ENCODE assay signal across 1 cellular context in genomic region chr15:75640483-75641175, GRCh38.
TF ChIP-seq lines count a peak whose summit lies in the region.

No MANE protein-coding gene starts in this region.

TF ChIP-seq in HEK293, 187 proteins besides CTCF, POLR2A, EP300 and RAD21 (continued from another document and continues in another):
- TF ChIP-seq ZNF175 (tag by site-specific recombination; IDR thresholded peaks at IDR 0.05) = no peak
- 0 out of 2 replicates have a peak, but pooled peaks have one; percentile 6 for TF ChIP-seq TSHZ1 (tag by site-specific recombination; IDR thresholded peaks at IDR 0.05; ENCODE audit: borderline replicate concordance)
- no peak for TF ChIP-seq ZNF214 (tag by site-specific recombination; IDR thresholded peaks at IDR 0.05; ENCODE audit: borderline replicate concordance)
- TF ChIP-seq ZNF561 (tag by site-specific recombination; IDR thresholded peaks at IDR 0.05; ENCODE audit: borderline replicate concordance) = 0 out of 2 replicates have a peak, but pooled peaks have one; percentile 28
- no peak; the same call in 1 of the 2 replicates for TF ChIP-seq MZF1 (tag by site-specific recombination; IDR thresholded peaks at IDR 0.05; ENCODE audit: borderline replicate concordance)
- TF ChIP-seq KLF1 (tag by site-specific recombination; IDR thresholded peaks at IDR 0.05) = no peak
- 0 out of 2 replicates have a peak, but pooled peaks have one; percentile 28 for TF ChIP-seq SP7 (tag by site-specific recombination; IDR thresholded peaks at IDR 0.05)
- TF ChIP-seq ZNF701 (tag by site-specific recombination; IDR thresholded peaks at IDR 0.05) = no peak
- no peak for TF ChIP-seq ZNF585B (tag by site-specific recombination; IDR thresholded peaks at IDR 0.05)
- TF ChIP-seq ZNF24 (tag by site-specific recombination; IDR thresholded peaks at IDR 0.05) = 0 out of 2 replicates have a peak, but pooled peaks have one; percentile 10
- no peak for TF ChIP-seq ZNF311 (tag by site-specific recombination; IDR thresholded peaks at IDR 0.05; ENCODE audit: borderline replicate concordance)
- TF ChIP-seq ZFP3 (tag by site-specific recombination; IDR thresholded peaks at IDR 0.05; ENCODE audit: low read depth) = no peak
- no peak for TF ChIP-seq PRDM4 (tag by site-specific recombination; IDR thresholded peaks at IDR 0.05)
- TF ChIP-seq, protein P1, sequence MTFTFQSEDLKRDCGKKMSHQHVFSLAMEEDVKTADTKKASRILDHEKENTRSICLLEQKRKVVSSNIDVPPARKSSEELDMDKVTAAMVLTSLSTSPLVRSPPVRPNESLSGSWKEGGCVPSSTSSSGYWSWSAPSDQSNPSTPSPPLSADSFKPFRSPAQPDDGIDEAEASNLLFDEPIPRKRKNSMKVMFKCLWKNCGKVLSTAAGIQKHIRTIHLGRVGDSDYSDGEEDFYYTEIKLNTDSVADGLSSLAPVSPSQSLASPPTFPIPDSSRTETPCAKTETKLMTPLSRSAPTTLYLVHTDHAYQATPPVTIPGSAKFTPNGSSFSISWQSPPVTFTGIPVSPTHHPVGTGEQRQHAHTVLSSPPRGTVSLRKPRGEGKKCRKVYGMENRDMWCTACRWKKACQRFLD (tag by site-specific recombination; IDR thresholded peaks at IDR 0.05) = no peak
- TF ChIP-seq ZNF2 (tag by site-specific recombination; IDR thresholded peaks at IDR 0.05) = no peak; the same call in none of the 2 replicates
- 0 out of 2 replicates have a peak, but pooled peaks have one; percentile 6 for TF ChIP-seq BCL11A (tag by site-specific recombination; IDR thresholded peaks at IDR 0.05; ENCODE audit: low read depth)
- no peak for TF ChIP-seq AEBP2 (tag by site-specific recombination; IDR thresholded peaks at IDR 0.05; ENCODE audit: borderline replicate concordance)
- TF ChIP-seq OVOL3 (tag by site-specific recombination; IDR thresholded peaks at IDR 0.05) = no peak
- no peak; the same call in 1 of the 2 replicates for TF ChIP-seq KLF7 (tag by site-specific recombination; IDR thresholded peaks at IDR 0.05; ENCODE audit: borderline replicate concordance)
- peak; percentile 81 for TF ChIP-seq PRDM10 (tag by site-specific recombination; IDR thresholded peaks at IDR 0.05)
- peak; percentile 92 for TF ChIP-seq ZBTB17 (tag by site-specific recombination; IDR thresholded peaks at IDR 0.05)
- 0 out of 2 replicates have a peak, but pooled peaks have one; percentile 56 for TF ChIP-seq ZBTB48 (tag by site-specific recombination; IDR thresholded peaks at IDR 0.05)
- no peak for TF ChIP-seq REPIN1 (tag by site-specific recombination; IDR thresholded peaks at IDR 0.05; ENCODE audit: low read depth)
- TF ChIP-seq, protein P2, sequence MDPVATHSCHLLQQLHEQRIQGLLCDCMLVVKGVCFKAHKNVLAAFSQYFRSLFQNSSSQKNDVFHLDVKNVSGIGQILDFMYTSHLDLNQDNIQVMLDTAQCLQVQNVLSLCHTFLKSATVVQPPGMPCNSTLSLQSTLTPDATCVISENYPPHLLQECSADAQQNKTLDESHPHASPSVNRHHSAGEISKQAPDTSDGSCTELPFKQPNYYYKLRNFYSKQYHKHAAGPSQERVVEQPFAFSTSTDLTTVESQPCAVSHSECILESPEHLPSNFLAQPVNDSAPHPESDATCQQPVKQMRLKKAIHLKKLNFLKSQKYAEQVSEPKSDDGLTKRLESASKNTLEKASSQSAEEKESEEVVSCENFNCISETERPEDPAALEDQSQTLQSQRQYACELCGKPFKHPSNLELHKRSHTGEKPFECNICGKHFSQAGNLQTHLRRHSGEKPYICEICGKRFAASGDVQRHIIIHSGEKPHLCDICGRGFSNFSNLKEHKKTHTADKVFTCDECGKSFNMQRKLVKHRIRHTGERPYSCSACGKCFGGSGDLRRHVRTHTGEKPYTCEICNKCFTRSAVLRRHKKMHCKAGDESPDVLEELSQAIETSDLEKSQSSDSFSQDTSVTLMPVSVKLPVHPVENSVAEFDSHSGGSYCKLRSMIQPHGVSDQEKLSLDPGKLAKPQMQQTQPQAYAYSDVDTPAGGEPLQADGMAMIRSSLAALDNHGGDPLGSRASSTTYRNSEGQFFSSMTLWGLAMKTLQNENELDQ (tag by site-specific recombination; IDR thresholded peaks at IDR 0.05; ENCODE audit: low read depth) = no peak
- TF ChIP-seq ZNF837 (tag by site-specific recombination; IDR thresholded peaks at IDR 0.05) = no peak
- TF ChIP-seq ZNF426 (tag by site-specific recombination; IDR thresholded peaks at IDR 0.05) = no peak
- TF ChIP-seq ZNF266 (tag by site-specific recombination; IDR thresholded peaks at IDR 0.05; ENCODE audit: low read depth) = no peak
- no peak for TF ChIP-seq ZNF148 (tag by site-specific recombination; IDR thresholded peaks at IDR 0.05; ENCODE audit: borderline replicate concordance)
- no peak for TF ChIP-seq ZNF248 (tag by site-specific recombination; IDR thresholded peaks at IDR 0.05)
- TF ChIP-seq, protein P3, sequence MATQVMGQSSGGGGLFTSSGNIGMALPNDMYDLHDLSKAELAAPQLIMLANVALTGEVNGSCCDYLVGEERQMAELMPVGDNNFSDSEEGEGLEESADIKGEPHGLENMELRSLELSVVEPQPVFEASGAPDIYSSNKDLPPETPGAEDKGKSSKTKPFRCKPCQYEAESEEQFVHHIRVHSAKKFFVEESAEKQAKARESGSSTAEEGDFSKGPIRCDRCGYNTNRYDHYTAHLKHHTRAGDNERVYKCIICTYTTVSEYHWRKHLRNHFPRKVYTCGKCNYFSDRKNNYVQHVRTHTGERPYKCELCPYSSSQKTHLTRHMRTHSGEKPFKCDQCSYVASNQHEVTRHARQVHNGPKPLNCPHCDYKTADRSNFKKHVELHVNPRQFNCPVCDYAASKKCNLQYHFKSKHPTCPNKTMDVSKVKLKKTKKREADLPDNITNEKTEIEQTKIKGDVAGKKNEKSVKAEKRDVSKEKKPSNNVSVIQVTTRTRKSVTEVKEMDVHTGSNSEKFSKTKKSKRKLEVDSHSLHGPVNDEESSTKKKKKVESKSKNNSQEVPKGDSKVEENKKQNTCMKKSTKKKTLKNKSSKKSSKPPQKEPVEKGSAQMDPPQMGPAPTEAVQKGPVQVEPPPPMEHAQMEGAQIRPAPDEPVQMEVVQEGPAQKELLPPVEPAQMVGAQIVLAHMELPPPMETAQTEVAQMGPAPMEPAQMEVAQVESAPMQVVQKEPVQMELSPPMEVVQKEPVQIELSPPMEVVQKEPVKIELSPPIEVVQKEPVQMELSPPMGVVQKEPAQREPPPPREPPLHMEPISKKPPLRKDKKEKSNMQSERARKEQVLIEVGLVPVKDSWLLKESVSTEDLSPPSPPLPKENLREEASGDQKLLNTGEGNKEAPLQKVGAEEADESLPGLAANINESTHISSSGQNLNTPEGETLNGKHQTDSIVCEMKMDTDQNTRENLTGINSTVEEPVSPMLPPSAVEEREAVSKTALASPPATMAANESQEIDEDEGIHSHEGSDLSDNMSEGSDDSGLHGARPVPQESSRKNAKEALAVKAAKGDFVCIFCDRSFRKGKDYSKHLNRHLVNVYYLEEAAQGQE (tag by site-specific recombination; IDR thresholded peaks at IDR 0.05) = no peak
- TF ChIP-seq ZNF184 (tag by site-specific recombination; IDR thresholded peaks at IDR 0.05) = no peak
- no peak for TF ChIP-seq ZNF404 (tag by site-specific recombination; IDR thresholded peaks at IDR 0.05)
- TF ChIP-seq, protein P4, sequence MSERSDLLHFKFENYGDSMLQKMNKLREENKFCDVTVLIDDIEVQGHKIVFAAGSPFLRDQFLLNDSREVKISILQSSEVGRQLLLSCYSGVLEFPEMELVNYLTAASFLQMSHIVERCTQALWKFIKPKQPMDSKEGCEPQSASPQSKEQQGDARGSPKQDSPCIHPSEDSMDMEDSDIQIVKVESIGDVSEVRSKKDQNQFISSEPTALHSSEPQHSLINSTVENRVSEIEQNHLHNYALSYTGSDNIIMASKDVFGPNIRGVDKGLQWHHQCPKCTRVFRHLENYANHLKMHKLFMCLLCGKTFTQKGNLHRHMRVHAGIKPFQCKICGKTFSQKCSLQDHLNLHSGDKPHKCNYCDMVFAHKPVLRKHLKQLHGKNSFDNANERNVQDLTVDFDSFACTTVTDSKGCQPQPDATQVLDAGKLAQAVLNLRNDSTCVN (tag by site-specific recombination; optimal IDR thresholded peaks at IDR 0.05) = no peak
- no peak for TF ChIP-seq ZBTB1 (tag by site-specific recombination; IDR thresholded peaks at IDR 0.05)
